Comparison of ENCODE assay signal across 9 cellular contexts in genomic region chr13:46211116-46211515, GRCh38. TPM values are rescaled to one million over a fixed set of nuclear protein-coding genes. Genes with fewer than 3 reads are reported as not detected.
DNase-seq lines count a peak whose midpoint lies in the region; ATAC-seq and TF ChIP-seq lines count a peak whose summit lies in the region.
"Had no signal": no experiment of that assay in that cellular context is flagged by ENCODE, and none has a peak within 500 bp of the region (broad histone marks: within the 10 kb centered on the region; RNA-seq: fewer than 3 reads in every experiment).

No MANE protein-coding gene starts in this region.

- H3K4me3 ChIP-seq in AG10803 (ENCODE audit: low read length) = peak overlapping the region; percentile 59

- no peaks in the 10 kb centered on the region for H3K9me3 Mint-ChIP-seq in osteocyte (ENCODE audit: unreplicated experiment)

- in situ Hi-C loops in ACHN (cut with HindIII; ENCODE audit: low pct_ligation_motif_present, low pct_unique_long_range_greater_than_20kb, low sequenced_read_pairs) = no loop called here

- TF ChIP-seq CTCF in AG10803 (conservative IDR thresholded peaks at IDR 0.05; ENCODE audit: low read length) (no peak), osteocyte (IDR thresholded peaks at IDR 0.05) (no peak)

- peak; percentile 47 for ATAC-seq in GM18909 (IDR thresholded peaks at IDR 0.05; ENCODE audit: poor library complexity, unreplicated experiment)

- H3K27me3 Mint-ChIP-seq in osteocyte (ENCODE audit: unreplicated experiment) = peaks cover 29% of the 10 kb centered on the region

- no peak for DNase-seq in AG10803 (ENCODE audit: low read depth)
- peak; percentile 26 to 50 for DNase-seq in Kasumi-1 (lab: John Stamatoyannopoulos, UW)
- DNase-seq in activated CD4-positive, alpha-beta T cell treated with anti-CD3 and anti-CD28 coated beads for 4 hours = peak; percentile 16 to 42
- peak; percentile 89 to 94 for DNase-seq in erythroblast (lab: John Stamatoyannopoulos, UW)
- DNase-seq in osteocyte (ENCODE audit: extremely low spot score, unreplicated experiment) = no peak
- DNase-seq in ACHN = no peak
- DNase-seq in cortex of kidney (lab: John Stamatoyannopoulos, UW) = no peak

- H3K4me1 Mint-ChIP-seq in osteocyte (ENCODE audit: unreplicated experiment) = peaks cover 5% of the 10 kb centered on the region

- peak overlapping the region; percentile 71 for H3K4me3 Mint-ChIP-seq in osteocyte (ENCODE audit: unreplicated experiment)

- no peak for TF ChIP-seq POLR2A in erythroblast (IDR thresholded peaks at IDR 0.05; ENCODE audit: low read length)

- no peak overlapping the region for H3K27ac Mint-ChIP-seq in osteocyte (ENCODE audit: unreplicated experiment)

- no peaks in the 10 kb centered on the region for H3K36me3 Mint-ChIP-seq in osteocyte (ENCODE audit: unreplicated experiment)

RNA-seq across cellular contexts. Expression of gene LRRC63, which starts 0.6 kb away (rescaled TPM):
- not detected in 2 replicates for total RNA-seq in osteocyte
- total RNA-seq: pulmonary artery endothelial cell had no signal

RNA-seq across cellular contexts. Expression of gene LCP1, which starts 29.1 kb away (rescaled TPM):
- total RNA-seq in osteocyte = 0.08 TPM in 1 of 2 replicates, not detected in the other

Comparison
In these comparisons a context has a peak if more than half of its experiments do, and no peak if none do; other contexts are left out.
1. DNase-seq: peak in Kasumi-1 (2 of 2), activated CD4-positive, alpha-beta T cell treated with anti-CD3 and anti-CD28 coated beads for 4 hours (2 of 2) and erythroblast (2 of 2); none in AG10803 (single experiment), osteocyte (single experiment), ACHN (single experiment) and cortex of kidney (single experiment).